In genomic region chr2:26018184-26018716, GRCh38 we compare ENCODE assay signal across 1 cellular context.
A peak's percentile ranks its signal among the peaks of the same experiment; 100 is the strongest.
TF ChIP-seq lines count a peak whose summit lies in the region.

No MANE protein-coding gene starts in this region.

TF ChIP-seq in HEK293, 187 proteins besides CTCF, POLR2A, EP300 and RAD21 (continued from another document):
- TF ChIP-seq ZNF280D (tag by site-specific recombination; IDR thresholded peaks at IDR 0.05) (no peak), ZNF416 (tag by site-specific recombination; IDR thresholded peaks at IDR 0.05) (no peak), ZNF350 (tag by site-specific recombination; IDR thresholded peaks at IDR 0.05) (no peak), ZNF621 (tag by site-specific recombination; IDR thresholded peaks at IDR 0.05) (no peak), KLF1 (tag by site-specific recombination; IDR thresholded peaks at IDR 0.05) (peak; percentile 38; the same call in 1 of the 2 replicates), GLIS1 (tag by site-specific recombination; IDR thresholded peaks at IDR 0.05) (peak; percentile 87), BCL11A (tag by site-specific recombination; IDR thresholded peaks at IDR 0.05; ENCODE audit: low read depth) (no peak), SCRT2 (tag by site-specific recombination; IDR thresholded peaks at IDR 0.05) (peak; percentile 92), ZNF23 (tag by site-specific recombination; IDR thresholded peaks at IDR 0.05; ENCODE audit: borderline replicate concordance) (no peak), ZNF341 (tag by site-specific recombination; IDR thresholded peaks at IDR 0.05; ENCODE audit: low read depth) (no peak), ZNF549 (tag by site-specific recombination; IDR thresholded peaks at IDR 0.05) (no peak), ZIC2 (tag by site-specific recombination; IDR thresholded peaks at IDR 0.05) (peak; percentile 55; the same call in 1 of the 2 replicates), ZNF660 (tag by site-specific recombination; IDR thresholded peaks at IDR 0.05) (no peak; the same call in 1 of the 2 replicates), KLF8 (tag by site-specific recombination; IDR thresholded peaks at IDR 0.05) (peak; percentile 30; the same call in 1 of the 2 replicates), ZNF335 (tag by site-specific recombination; conservative IDR thresholded peaks at IDR 0.05) (peak; percentile 65), ZNF645 (tag by site-specific recombination; IDR thresholded peaks at IDR 0.05) (no peak), ZNF701 (tag by site-specific recombination; IDR thresholded peaks at IDR 0.05) (no peak), ZNF19 (tag by site-specific recombination; IDR thresholded peaks at IDR 0.05; ENCODE audit: low read depth) (no peak), ZEB2 (tag by site-specific recombination; IDR thresholded peaks at IDR 0.05) (0 out of 2 replicates have a peak, but pooled peaks have one; percentile 28), ZSCAN5A (tag by site-specific recombination; IDR thresholded peaks at IDR 0.05) (no peak), MZF1 (tag by site-specific recombination; IDR thresholded peaks at IDR 0.05; ENCODE audit: borderline replicate concordance) (no peak), ZNF398 (tag by site-specific recombination; IDR thresholded peaks at IDR 0.05) (no peak), ZNF239 (tag by site-specific recombination; IDR thresholded peaks at IDR 0.05) (no peak), ZNF132 (tag by site-specific recombination; IDR thresholded peaks at IDR 0.05; ENCODE audit: borderline replicate concordance) (no peak), GLIS2 (tag by site-specific recombination; IDR thresholded peaks at IDR 0.05) (0 out of 2 replicates have a peak, but pooled peaks have one; percentile 42), ZBTB17 (tag by site-specific recombination; IDR thresholded peaks at IDR 0.05) (peak; percentile 62; the same call in 1 of the 2 replicates), ZNF692 (tag by site-specific recombination; IDR thresholded peaks at IDR 0.05) (no peak), PRDM1 (tag by site-specific recombination; IDR thresholded peaks at IDR 0.05) (peak; percentile 38; the same call in 1 of the 2 replicates), KLF10 (tag by site-specific recombination; IDR thresholded peaks at IDR 0.05) (peak; percentile 25; the same call in 1 of the 2 replicates), ZNF223 (tag by site-specific recombination; IDR thresholded peaks at IDR 0.05) (no peak), ZNF148 (tag by site-specific recombination; IDR thresholded peaks at IDR 0.05; ENCODE audit: borderline replicate concordance) (no peak), ZNF394 (tag by site-specific recombination; IDR thresholded peaks at IDR 0.05; ENCODE audit: borderline replicate concordance) (0 out of 2 replicates have a peak, but pooled peaks have one; percentile 13)
